ENCODE assay signal across 16 cellular contexts in the genomic region with DNA sequence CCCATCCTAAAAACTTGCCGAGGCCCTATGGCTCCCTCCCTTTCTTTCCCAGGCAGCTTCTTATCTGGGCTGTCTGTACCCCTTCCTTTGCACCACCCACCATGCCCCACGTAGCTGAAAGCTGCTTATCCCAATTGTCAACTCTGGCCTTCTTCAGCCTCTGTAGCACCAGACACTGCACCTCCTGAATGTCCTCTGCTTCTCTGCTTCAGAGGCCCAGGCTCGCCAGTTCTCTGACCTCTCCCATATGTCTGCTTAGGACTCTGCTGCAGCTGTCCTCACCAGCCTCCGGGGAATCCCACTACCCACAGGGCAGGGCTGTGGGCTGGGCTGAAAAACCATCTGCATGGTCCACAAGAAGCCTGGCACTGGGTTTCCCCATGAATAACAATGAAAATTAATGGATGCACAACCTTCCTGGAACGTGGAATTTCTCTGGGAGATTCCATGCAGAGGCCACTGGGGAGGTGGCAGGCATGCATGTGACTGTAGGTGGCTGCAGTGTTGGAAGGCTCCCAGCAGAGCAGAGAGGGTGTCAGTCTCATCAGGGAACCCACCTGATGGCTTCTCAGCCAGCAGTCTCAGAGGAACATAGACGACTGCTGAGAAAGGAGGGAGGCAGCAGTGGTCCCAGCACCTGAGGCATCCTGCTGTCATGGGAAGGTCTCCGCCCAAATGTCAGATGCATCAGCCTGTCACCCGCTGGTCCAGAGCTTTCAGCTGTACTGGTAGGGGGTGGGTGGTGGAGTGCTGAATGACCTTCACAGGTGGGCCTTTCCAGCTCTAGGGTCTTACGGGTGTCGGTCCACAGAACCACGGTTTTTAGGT. TPM values are rescaled to one million over a fixed set of nuclear protein-coding genes. Genes with fewer than 3 reads are reported as not detected.
A peak's percentile ranks its signal among the peaks of the same experiment; 100 is the strongest.
DNase-seq lines count a peak whose midpoint lies in the region; ATAC-seq, FAIRE-seq and TF ChIP-seq lines count a peak whose summit lies in the region.
"Had no signal": no experiment of that assay in that cellular context is flagged by ENCODE, and none has a peak within 500 bp of the region (broad histone marks: within the 10 kb centered on the region; RNA-seq: fewer than 3 reads in every experiment).

No MANE protein-coding gene starts in this region.

- DNase-seq in Right ventricle myocardium inferior (ENCODE audit: missing footprints) (peak; percentile 37), cardiac septum (ENCODE audit: low spot score) (no peak), kidney (peak; percentile 57), cerebellar nuclear complex (lab: John Stamatoyannopoulos, UW) (no peak), mucosa of gallbladder (ENCODE audit: low spot score) (no peak), SHP77 treated with DMSO at 0.1 percent for 48 hours (lab: John Stamatoyannopoulos, UW) (no peak)
- DNase-seq in activated T-helper 1 cell treated with anti-CD3 and anti-CD28 coated beads, Interleukin-12 subunit alpha, Interleukin-12 subunit beta, Interleukin-2, Interleukin-4 antibody, amounts not matched to agents 30 ng/mL and 10 ng/mL and 1 ng/mL, durations not matched to agents 14 hours and 24 hours and 36 hours (ENCODE audit: low spot score), result no peak
- DNase-seq: brain microvascular endothelial cell; effector CD8-positive, alpha-beta T cell; mammary epithelial cell; NCI-H1417 treated with DMSO at 0.1 percent for 48 hours; small intestine; SW 1271 had no signal

- H3K9ac ChIP-seq in kidney (ENCODE audit: low read length in 2 of 2), result no peak overlapping the region

- peaks cover 36% of the 10 kb centered on the region for H3K36me3 Mint-ChIP-seq in activated T-helper 1 cell treated with anti-CD3 and anti-CD28 coated beads, Interleukin-12 subunit alpha, Interleukin-12 subunit beta, Interleukin-2, Interleukin-4 antibody, amounts not matched to agents 30 ng/mL and 10 ng/mL and 1 ng/mL, durations not matched to agents 14 hours and 24 hours and 36 hours (ENCODE audit: low read depth)

- peaks cover 73% of the 10 kb centered on the region for H3K4me1 Mint-ChIP-seq in activated T-helper 1 cell treated with anti-CD3 and anti-CD28 coated beads, Interleukin-12 subunit alpha, Interleukin-12 subunit beta, Interleukin-2, Interleukin-4 antibody, amounts not matched to agents 30 ng/mL and 10 ng/mL and 1 ng/mL, durations not matched to agents 14 hours and 24 hours and 36 hours (ENCODE audit: low read depth)

- H3K4me3 Mint-ChIP-seq in activated T-helper 1 cell treated with anti-CD3 and anti-CD28 coated beads, Interleukin-12 subunit alpha, Interleukin-12 subunit beta, Interleukin-2, Interleukin-4 antibody, amounts not matched to agents 30 ng/mL and 10 ng/mL and 1 ng/mL, durations not matched to agents 14 hours and 24 hours and 36 hours, result no peak overlapping the region

- peaks cover 19 to 20% of the 10 kb centered on the region in 2 donors for H3K36me3 ChIP-seq in kidney (ENCODE audit: control insufficient read depth in 1 of 2, insufficient read depth in 2 of 2, low read length in 2 of 2)

- intact Hi-C loops in Right ventricle myocardium inferior (cut with DNase I) (no loop called here), cardiac septum (cut with DNase I) (no loop called here), kidney (cut with DNase I) (no loop called here)
- intact Hi-C loops in activated T-helper 1 cell treated with anti-CD3 and anti-CD28 coated beads, Interleukin-12 subunit alpha, Interleukin-12 subunit beta, Interleukin-2, Interleukin-4 antibody, amounts not matched to agents 30 ng/mL and 10 ng/mL and 1 ng/mL, durations not matched to agents 14 hours and 24 hours and 36 hours (cut with micrococcal nuclease), result no loop called here

- H3K27me3 Mint-ChIP-seq in activated T-helper 1 cell treated with anti-CD3 and anti-CD28 coated beads, Interleukin-12 subunit alpha, Interleukin-12 subunit beta, Interleukin-2, Interleukin-4 antibody, amounts not matched to agents 30 ng/mL and 10 ng/mL and 1 ng/mL, durations not matched to agents 14 hours and 24 hours and 36 hours (ENCODE audit: insufficient read depth), result no peaks in the 10 kb centered on the region

- no peaks in the 10 kb centered on the region for H3K9me3 ChIP-seq in kidney (ENCODE audit: control insufficient read depth in 1 of 2, low read length in 2 of 2)

- ATAC-seq in Right ventricle myocardium inferior, result no peak
- no peak for ATAC-seq in GM18858 (IDR thresholded peaks at IDR 0.05; ENCODE audit: unreplicated experiment)

- no peak overlapping the region for H3K27ac ChIP-seq in kidney (ENCODE audit: low read depth in 2 of 2, low read length in 2 of 2)
- H3K27ac ChIP-seq: brain microvascular endothelial cell had no signal

- TF ChIP-seq CTCF in kidney (IDR thresholded peaks at IDR 0.05; ENCODE audit: borderline replicate concordance, extremely low read depth, insufficient read depth), result no peak

- H3K9me3 Mint-ChIP-seq in activated T-helper 1 cell treated with anti-CD3 and anti-CD28 coated beads, Interleukin-12 subunit alpha, Interleukin-12 subunit beta, Interleukin-2, Interleukin-4 antibody, amounts not matched to agents 30 ng/mL and 10 ng/mL and 1 ng/mL, durations not matched to agents 14 hours and 24 hours and 36 hours, result no peaks in the 10 kb centered on the region

- FAIRE-seq in kidney (lab: Jason Lieb, UNC), result no peak
- FAIRE-seq: small intestine had no signal

- H3K4me1 ChIP-seq in kidney (ENCODE audit: control insufficient read depth in 1 of 2, insufficient read depth in 1 of 2, low read depth in 1 of 2, low read length in 2 of 2), result peaks cover 2 to 16% of the 10 kb centered on the region in 2 donors

- no peak overlapping the region for H3K4me3 ChIP-seq in kidney (ENCODE audit: low read length in 2 of 2)

- peak overlapping the region; percentile 29 for H3K27ac Mint-ChIP-seq in activated T-helper 1 cell treated with anti-CD3 and anti-CD28 coated beads, Interleukin-12 subunit alpha, Interleukin-12 subunit beta, Interleukin-2, Interleukin-4 antibody, amounts not matched to agents 30 ng/mL and 10 ng/mL and 1 ng/mL, durations not matched to agents 14 hours and 24 hours and 36 hours

RNA-seq across cellular contexts. Expression of a gene that starts 16.8 kb away (rescaled TPM):
- total RNA-seq in Right ventricle myocardium inferior (not detected), cardiac septum (not detected), kidney (0.09 TPM), mucosa of gallbladder (not detected)
- total RNA-seq in activated T-helper 1 cell treated with anti-CD3 and anti-CD28 coated beads, Interleukin-12 subunit alpha, Interleukin-12 subunit beta, Interleukin-2, Interleukin-4 antibody, amounts not matched to agents 30 ng/mL and 10 ng/mL and 1 ng/mL, durations not matched to agents 14 hours and 24 hours and 36 hours, result 0.18 and 0.20 TPM in 2 replicates
- polyA plus RNA-seq in kidney (ENCODE audit: insufficient read depth, low read depth, low replicate concordance), result not detected
- total RNA-seq: fibroblast of villous mesenchyme, osteocyte had no signal

Comparison
In these comparisons a context has a peak if more than half of its experiments do, and no peak if none do; other contexts are left out.
1. DNase-seq: peak in Right ventricle myocardium inferior (single experiment) and kidney (single experiment); none in cardiac septum (single experiment), activated T-helper 1 cell treated with anti-CD3 and anti-CD28 coated beads, Interleukin-12 subunit alpha, Interleukin-12 subunit beta, Interleukin-2, Interleukin-4 antibody, amounts not matched to agents 30 ng/mL and 10 ng/mL and 1 ng/mL, durations not matched to agents 14 hours and 24 hours and 36 hours (single experiment), cerebellar nuclear complex (0 of 2), mucosa of gallbladder (single experiment) and SHP77 treated with DMSO at 0.1 percent for 48 hours (single experiment).